20 cellular contexts compared by ENCODE assay signal in genomic region chr7:150793569-150794238, GRCh38. TPM values are rescaled to one million over a fixed set of nuclear protein-coding genes. Genes with fewer than 3 reads are reported as not detected.
"Had no signal": no experiment of that assay in that cellular context is flagged by ENCODE, and none has a peak within 500 bp of the region (broad histone marks: within the 10 kb centered on the region; RNA-seq: fewer than 3 reads in every experiment).

No MANE protein-coding gene starts in this region.

- H3K4me3 ChIP-seq: adrenal gland, cardiac muscle cell, left ventricle myocardium inferior, right lobe of liver, smooth muscle cell, thoracic aorta had no signal

- H3K9ac ChIP-seq: parathyroid adenoma had no signal

- ATAC-seq: activated naive CD4-positive, alpha-beta T cell treated with anti-CD3 and anti-CD28 coated beads, Interleukin-2, amount 50 U/mL, for 72 hours; effector memory CD8-positive, alpha-beta T cell; naive thymus-derived CD4-positive, alpha-beta T cell; right lobe of liver; stimulated activated memory B cell treated with anti-CD40 and anti-IgM and Interleukin-4, amounts not matched to agents 10 μg/mL and 1 μg/mL and 100 μg/mL, for 72 hours had no signal

- DNase-seq: activated CD4-positive, alpha-beta T cell treated with anti-CD3 and anti-CD28 coated beads, Interleukin-2, amount 50 U/mL, for 48 hours; activated gamma-delta T cell; adrenal gland; effector memory CD8-positive, alpha-beta T cell; foreskin melanocyte; glutamatergic neuron; kidney; left ventricle myocardium inferior; naive thymus-derived CD4-positive, alpha-beta T cell; right lobe of liver; stimulated activated CD4-positive, alpha-beta T cell treated with anti-CD3 and anti-CD28 coated beads, Interleukin-4, amount 100 ng/mL, for 1 hour had no signal

- H2AFZ ChIP-seq: parathyroid adenoma had no signal

- H3K4me2 ChIP-seq: smooth muscle cell had no signal

- H3K4me1 ChIP-seq: parathyroid adenoma had no signal

- H3K9me3 ChIP-seq: adrenal gland, left ventricle myocardium inferior, neutrophil, right lobe of liver, thoracic aorta had no signal

- H3K27me3 ChIP-seq: adrenal gland, right lobe of liver had no signal

- H3K36me3 ChIP-seq: cardiac muscle cell, neutrophil, thoracic aorta had no signal

- H3K27ac ChIP-seq: adrenal gland, left ventricle myocardium inferior, neutrophil, parathyroid adenoma, right lobe of liver, thoracic aorta had no signal

- H3K79me2 ChIP-seq: parathyroid adenoma had no signal

RNA-seq across cellular contexts. Expression of gene TMEM176B, which starts 6.5 kb away (rescaled TPM):
- total RNA-seq: activated naive CD4-positive, alpha-beta T cell treated with anti-CD3 and anti-CD28 coated beads, Interleukin-2, amount 50 U/mL, for 72 hours; dermis microvascular lymphatic vessel endothelial cell; T-helper 2 cell treated with Interferon-gamma antibody and Interleukin-4, amounts not matched to agents 100 ng/mL and 5 ng/mL, for 36 hours had no signal

RNA-seq across cellular contexts. Expression of gene TMEM176A, which starts 6.9 kb away (rescaled TPM):
- total RNA-seq: activated naive CD4-positive, alpha-beta T cell treated with anti-CD3 and anti-CD28 coated beads, Interleukin-2, amount 50 U/mL, for 72 hours; dermis microvascular lymphatic vessel endothelial cell; T-helper 2 cell treated with Interferon-gamma antibody and Interleukin-4, amounts not matched to agents 100 ng/mL and 5 ng/mL, for 36 hours had no signal

RNA-seq across cellular contexts. Expression of gene GIMAP5, which starts 56.5 kb away (rescaled TPM):
- total RNA-seq: smooth muscle cell had no signal
- polyA plus RNA-seq: smooth muscle cell had no signal

RNA-seq across cellular contexts. Expression of gene AOC1, which starts 58.6 kb away (rescaled TPM):
- total RNA-seq: activated naive CD4-positive, alpha-beta T cell treated with anti-CD3 and anti-CD28 coated beads, Interleukin-2, amount 50 U/mL, for 72 hours; dermis microvascular lymphatic vessel endothelial cell; smooth muscle cell; T-helper 2 cell treated with Interferon-gamma antibody and Interleukin-4, amounts not matched to agents 100 ng/mL and 5 ng/mL, for 36 hours; thoracic aorta had no signal
- polyA plus RNA-seq: cardiac muscle cell; naive thymus-derived CD4-positive, alpha-beta T cell; smooth muscle cell had no signal
